ENCODE assay signal across 8 cellular contexts in the genomic region with DNA sequence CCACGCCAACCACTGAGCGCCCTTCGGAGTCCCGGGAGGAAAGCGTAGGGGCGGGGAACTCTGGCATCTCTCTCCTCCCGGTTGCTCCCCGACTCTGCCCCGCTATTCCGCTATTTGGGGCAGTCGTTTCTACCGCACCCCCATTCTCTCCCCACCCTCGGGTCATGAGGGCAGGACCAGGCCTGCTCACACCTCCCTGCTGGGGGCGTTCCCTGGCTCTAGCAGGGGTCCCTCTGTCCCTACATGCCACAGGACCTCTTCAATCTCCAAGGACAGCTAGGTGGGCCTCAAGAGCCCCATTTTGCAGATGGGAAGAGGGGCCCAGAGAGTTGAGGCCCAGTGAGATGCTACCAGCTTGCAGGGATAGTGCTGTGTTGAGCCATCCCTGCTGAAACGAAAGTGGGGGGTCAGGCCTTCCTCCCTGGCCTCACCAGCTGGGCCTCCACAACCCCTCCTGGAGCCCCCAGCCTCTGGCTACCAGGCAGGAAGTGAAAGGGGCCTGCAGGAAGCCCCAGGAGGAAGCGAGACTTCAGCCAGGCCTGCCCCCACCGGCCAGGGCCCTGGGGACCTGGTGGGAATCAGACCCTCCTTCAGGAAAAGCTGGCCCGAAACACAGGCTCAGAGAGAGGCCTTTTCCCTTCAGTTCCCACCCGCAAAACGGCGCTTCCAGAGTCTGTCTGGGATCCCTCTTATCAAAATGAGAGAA. TPM values are rescaled to one million over a fixed set of nuclear protein-coding genes. Genes with fewer than 3 reads are reported as not detected.
A peak's percentile ranks its signal among the peaks of the same experiment; 100 is the strongest.
DNase-seq lines count a peak whose midpoint lies in the region; ATAC-seq and TF ChIP-seq lines count a peak whose summit lies in the region.

No MANE protein-coding gene starts in this region.

- TF ChIP-seq CTCF in osteoblast (IDR thresholded peaks at IDR 0.05; ENCODE audit: extremely low read depth, low read depth, low read length) (no peak), PC-3 (conservative IDR thresholded peaks at IDR 0.05; ENCODE audit: low read depth, low read length) (no peak)

- H3K4me3 ChIP-seq in osteoblast (ENCODE audit: insufficient read depth, low read length) = peak overlapping the region; percentile 73
- no peak overlapping the region for H3K4me3 ChIP-seq in PC-3 (ENCODE audit: low read length)

- H3K4me1 ChIP-seq in osteoblast (ENCODE audit: insufficient read depth, low read length) = peaks cover 10% of the 10 kb centered on the region
- peaks cover 6% of the 10 kb centered on the region for H3K4me1 ChIP-seq in PC-3 (ENCODE audit: insufficient read depth, low read length)

- no peaks in the 10 kb centered on the region for H3K9me3 ChIP-seq in osteoblast (ENCODE audit: low read depth, low read length)
- H3K9me3 ChIP-seq in PC-3 (ENCODE audit: low read length) = no peaks in the 10 kb centered on the region

- H3K27me3 ChIP-seq in osteoblast (ENCODE audit: insufficient read depth, low read length) = peaks cover 23% of the 10 kb centered on the region
- no peaks in the 10 kb centered on the region for H3K27me3 ChIP-seq in PC-3 (ENCODE audit: low read length)

- no peaks in the 10 kb centered on the region for H3F3A ChIP-seq in PC-3 (ENCODE audit: low read length, unreplicated experiment)

- H3K79me2 ChIP-seq in osteoblast (ENCODE audit: insufficient read depth, low read length) = no peaks in the 10 kb centered on the region
- H3K79me2 ChIP-seq in PC-3 (ENCODE audit: low read length) = no peaks in the 10 kb centered on the region

- H3K36me3 ChIP-seq in osteoblast (ENCODE audit: insufficient read depth, low read length) (no peaks in the 10 kb centered on the region), PC-3 (ENCODE audit: low read depth, low read length) (no peaks in the 10 kb centered on the region)

- intact Hi-C loops in PC-3 (cut with micrococcal nuclease) = no loop called here

- ATAC-seq in GM18517 (IDR thresholded peaks at IDR 0.05; ENCODE audit: unreplicated experiment) (peak; percentile 21), HG02588 (IDR thresholded peaks at IDR 0.05; ENCODE audit: unreplicated experiment) (peak; percentile 22), PC-3 (no peak)

- H3K4me2 ChIP-seq in osteoblast (ENCODE audit: insufficient read depth, low read length) = peak overlapping the region; percentile 89
- no peak overlapping the region for H3K4me2 ChIP-seq in PC-3 (ENCODE audit: low read length)

- no peak overlapping the region for H3K4me3 Mint-ChIP-seq in activated naive CD8-positive, alpha-beta T cell treated with anti-CD3 and anti-CD28 coated beads for 36 hours

- peak overlapping the region; percentile 16 for H3K27ac Mint-ChIP-seq in activated naive CD8-positive, alpha-beta T cell treated with anti-CD3 and anti-CD28 coated beads for 36 hours

- H3K27me3 Mint-ChIP-seq in activated naive CD8-positive, alpha-beta T cell treated with anti-CD3 and anti-CD28 coated beads for 36 hours = peaks cover 28% of the 10 kb centered on the region

- peaks cover 3% of the 10 kb centered on the region for H3K36me3 Mint-ChIP-seq in activated naive CD8-positive, alpha-beta T cell treated with anti-CD3 and anti-CD28 coated beads for 36 hours

- peaks cover 30% of the 10 kb centered on the region for H3K4me1 Mint-ChIP-seq in activated naive CD8-positive, alpha-beta T cell treated with anti-CD3 and anti-CD28 coated beads for 36 hours

- H3K27ac ChIP-seq in osteoblast (ENCODE audit: low read depth, low read length) (no peak overlapping the region), PC-3 (ENCODE audit: low read length) (no peak overlapping the region)

- no peaks in the 10 kb centered on the region for H3K9me2 ChIP-seq in PC-3 (replicated peaks; ENCODE audit: low read length)

- BruUV-seq in PC-3 (replicated peaks; lab: Mats Ljungman, UMichigan) = no TSS peak

- no peak overlapping the region for H3K9ac ChIP-seq in PC-3 (ENCODE audit: low read length)

- H4K20me1 ChIP-seq in osteoblast (ENCODE audit: insufficient read depth, low read length) (no peaks in the 10 kb centered on the region), PC-3 (ENCODE audit: low read length) (no peaks in the 10 kb centered on the region)

- CTCF ChIA-PET in PC-3 (lab: Charles Lee) = no interaction called here

- H2AFZ ChIP-seq in osteoblast (ENCODE audit: low read length) (peak overlapping the region; percentile 62), PC-3 (ENCODE audit: low read length) (no peak overlapping the region)

- POLR2A ChIA-PET in PC-3 (lab: Charles Lee; ENCODE audit: unreplicated experiment) = no interaction called here

- DNase-seq in activated naive CD8-positive, alpha-beta T cell treated with anti-CD3 and anti-CD28 coated beads for 36 hours = no peak
- DNase-seq in osteoblast (ENCODE audit: insufficient read length, low spot score, missing footprints) (peak; percentile 78), PC-3 (no peak), dedifferentiated amniotic fluid mesenchymal stem cell (ENCODE audit: extremely low spot score) (no peak)
- no peak for DNase-seq in activated CD8-positive, alpha-beta memory T cell treated with anti-CD3 and anti-CD28 coated beads for 24 hours
- DNase-seq in stimulated activated CD4-positive, alpha-beta T cell treated with anti-CD3 and anti-CD28 coated beads, Interleukin-2, amount 100 ng/mL, for 24 hours = no peak

- no peaks in the 10 kb centered on the region for H3K9me3 Mint-ChIP-seq in activated naive CD8-positive, alpha-beta T cell treated with anti-CD3 and anti-CD28 coated beads for 36 hours

RNA-seq across cellular contexts. Expression of a gene that starts 5.5 kb away (rescaled TPM):
- total RNA-seq in activated naive CD8-positive, alpha-beta T cell treated with anti-CD3 and anti-CD28 coated beads for 36 hours = under 1 TPM; 0.56 to 0.68 TPM
- total RNA-seq in osteoblast = not detected in 2 replicates
- total RNA-seq in PC-3 (2014; rRNA removed) = not detected in 2 replicates

RNA-seq across cellular contexts. Expression of a gene that starts 6.2 kb away (rescaled TPM):
- 1 to 10 TPM; 2.2 to 2.3 TPM for total RNA-seq in activated naive CD8-positive, alpha-beta T cell treated with anti-CD3 and anti-CD28 coated beads for 36 hours
- total RNA-seq in osteoblast (under 0.01 TPM in 2 replicates), PC-3 (2014; rRNA removed) (0.58 and 0.66 TPM in 2 replicates)

RNA-seq across cellular contexts. Expression of a gene that starts 26.5 kb away (rescaled TPM):
- 10 to 100 TPM; 70.5 to 76.5 TPM for total RNA-seq in activated naive CD8-positive, alpha-beta T cell treated with anti-CD3 and anti-CD28 coated beads for 36 hours
- 1.2 and 1.8 TPM in 2 replicates for total RNA-seq in osteoblast
- 75.9 and 77.5 TPM in 2 replicates for total RNA-seq in PC-3 (2014; rRNA removed)

RNA-seq across cellular contexts. Expression of a gene that starts 48.8 kb away (rescaled TPM):
- under 1 TPM; 0.27 to 0.38 TPM for total RNA-seq in activated naive CD8-positive, alpha-beta T cell treated with anti-CD3 and anti-CD28 coated beads for 36 hours
- 0.29 and 0.36 TPM in 2 replicates for total RNA-seq in osteoblast
- 1.2 and 3.6 TPM in 2 replicates for total RNA-seq in PC-3 (2014; rRNA removed)

Comparison
In these comparisons a context has a peak if more than half of its experiments do, and no peak if none do; other contexts are left out.
1. RNA of a gene that starts 26.5 kb away (total RNA-seq): 75.9 to 77.5 TPM in PC-3 and 70.5 to 76.5 TPM in activated naive CD8-positive, alpha-beta T cell treated with anti-CD3 and anti-CD28 coated beads for 36 hours; 1.2 to 1.8 TPM in osteoblast; every median in the first group is over 10 times any median in the second.